26 cellular contexts compared by ENCODE assay signal in genomic region chr1:18881642-18882431, GRCh38. TPM values are rescaled to one million over a fixed set of nuclear protein-coding genes. Genes with fewer than 3 reads are reported as not detected.
DNase-seq lines count a peak whose midpoint lies in the region; ATAC-seq and TF ChIP-seq lines count a peak whose summit lies in the region.
"Had no signal": no experiment of that assay in that cellular context is flagged by ENCODE, and none has a peak within 500 bp of the region (broad histone marks: within the 10 kb centered on the region; RNA-seq: fewer than 3 reads in every experiment).

No MANE protein-coding gene starts in this region.

- H2BK120ac ChIP-seq in neuronal stem cell (ENCODE audit: low read depth, low read length): no peak overlapping the region

- H3K36me3 Mint-ChIP-seq in Caco-2 (ENCODE audit: insufficient read depth, unreplicated experiment): no peaks in the 10 kb centered on the region
- H3K36me3 Mint-ChIP-seq in activated CD8-positive, alpha-beta memory T cell treated with anti-CD3 and anti-CD28 coated beads, Interleukin-2, amount 10 ng/mL, durations not matched to agents 7 days and 5 days: no peaks in the 10 kb centered on the region
- H3K36me3 Mint-ChIP-seq: CD4-positive, alpha-beta memory T cell had no signal

- peak overlapping the region; percentile 37 for H3K27ac ChIP-seq in RWPE1
- no peak overlapping the region for H3K27ac ChIP-seq in neuronal stem cell (replicated peaks; ENCODE audit: low read length)
- H3K27ac ChIP-seq: A549, KMS-11, Peyer's patch, SK-N-MC had no signal

- H3K36me3 ChIP-seq in Caco-2 (ENCODE audit: control insufficient read depth, insufficient read depth, low read length) (no peaks in the 10 kb centered on the region), neuronal stem cell (replicated peaks in 1 of 2; ENCODE audit: control insufficient read depth in 2 of 2, insufficient read depth in 2 of 2, low read length in 2 of 2) (peaks cover 4 to 7% of the 10 kb centered on the region in 2 donors)
- H3K36me3 ChIP-seq: Peyer's patch had no signal

- H3K27me3 Mint-ChIP-seq in Caco-2 (ENCODE audit: insufficient read depth, unreplicated experiment): no peaks in the 10 kb centered on the region
- H3K27me3 Mint-ChIP-seq in activated CD8-positive, alpha-beta memory T cell treated with anti-CD3 and anti-CD28 coated beads, Interleukin-2, amount 10 ng/mL, durations not matched to agents 7 days and 5 days: no peaks in the 10 kb centered on the region
- H3K27me3 Mint-ChIP-seq: CD4-positive, alpha-beta memory T cell; IgD-negative memory B cell had no signal

- H2BK5ac ChIP-seq in neuronal stem cell (ENCODE audit: low read length): no peak overlapping the region

- DNase-seq in Caco-2 (no peak), RWPE1 (ENCODE audit: low spot score) (no peak), neuronal stem cell (ENCODE audit: low spot score) (no peak), NCI-H774 (lab: John Stamatoyannopoulos, UW) (no peak), DMS53 (lab: John Stamatoyannopoulos, UW) (no peak)
- DNase-seq in activated CD8-positive, alpha-beta memory T cell treated with anti-CD3 and anti-CD28 coated beads, Interleukin-2, amount 10 ng/mL, durations not matched to agents 7 days and 5 days: no peak
- DNase-seq: CD4-positive, alpha-beta memory T cell; COR-L47; DMS79; EL; GDM1; HCEC 1CT; MM.1S; NCI-H2029; NCI-H446; NCI-H524 treated with DMSO at 0.1 percent for 48 hours; Peyer's patch; SIG-M5 had no signal

- WGBS in neuronal stem cell (ENCODE audit: extremely low coverage in 2 of 2, insufficient read length in 2 of 2, insufficient replicate concordance in 1 of 2), 2 donors: no CpG with 5 or more reads among the region's 24 CpGs

- no TSS peak for BruUV-seq in Caco-2 (replicated peaks; lab: Mats Ljungman, UMichigan)

- no peak overlapping the region for H3K4ac ChIP-seq in neuronal stem cell (ENCODE audit: low read length)

- H3K27ac Mint-ChIP-seq in Caco-2 (ENCODE audit: unreplicated experiment): peak overlapping the region; percentile 25
- H3K27ac Mint-ChIP-seq in activated CD8-positive, alpha-beta memory T cell treated with anti-CD3 and anti-CD28 coated beads, Interleukin-2, amount 10 ng/mL, durations not matched to agents 7 days and 5 days: no peak overlapping the region
- H3K27ac Mint-ChIP-seq: IgD-negative memory B cell had no signal

- H3K4me1 Mint-ChIP-seq in Caco-2 (ENCODE audit: low read depth, unreplicated experiment): no peaks in the 10 kb centered on the region
- H3K4me1 Mint-ChIP-seq in activated CD8-positive, alpha-beta memory T cell treated with anti-CD3 and anti-CD28 coated beads, Interleukin-2, amount 10 ng/mL, durations not matched to agents 7 days and 5 days: no peaks in the 10 kb centered on the region
- H3K4me1 Mint-ChIP-seq: IgD-negative memory B cell had no signal

- ATAC-seq in esophagus mucosa: peak; percentile 92
- ATAC-seq in activated CD8-positive, alpha-beta memory T cell treated with anti-CD3 and anti-CD28 coated beads, Interleukin-2, amount 10 ng/mL, durations not matched to agents 7 days and 5 days: no peak
- ATAC-seq in GM21825 (IDR thresholded peaks at IDR 0.05; ENCODE audit: unreplicated experiment): no peak
- ATAC-seq: A549, GM12878 had no signal

- no peak overlapping the region for H3K18ac ChIP-seq in neuronal stem cell (ENCODE audit: low read length)

- H3K27me3 ChIP-seq in Caco-2 (replicated peaks; ENCODE audit: control insufficient read depth, insufficient read depth, low read length) (no peaks in the 10 kb centered on the region), neuronal stem cell (ENCODE audit: control insufficient read depth in 3 of 3, insufficient read depth in 3 of 3, low read depth in 1 of 3, low read length in 3 of 3) (no peaks in the 10 kb centered on the region)
- H3K27me3 ChIP-seq: Peyer's patch had no signal

- no peaks in the 10 kb centered on the region for H3K9me3 ChIP-seq in Caco-2
- H3K9me3 ChIP-seq in neuronal stem cell (replicated peaks in 1 of 2; ENCODE audit: control insufficient read depth in 2 of 2, insufficient read depth in 1 of 2, low read depth in 1 of 2, low read length in 2 of 2): no peaks in the 10 kb centered on the region
- H3K9me3 ChIP-seq: A549, Peyer's patch had no signal

- H2AFZ ChIP-seq in neuronal stem cell (ENCODE audit: low read length): no peak overlapping the region

- intact Hi-C loops in Caco-2 (cut with micrococcal nuclease; ENCODE audit: unreplicated experiment): no loop called here

- no peak overlapping the region for H3K4me2 ChIP-seq in neuronal stem cell (ENCODE audit: insufficient read depth, low read length, poor library complexity, severe bottlenecking)
- H3K4me2 ChIP-seq: A549, KMS-11 had no signal

- H3K14ac ChIP-seq in neuronal stem cell (ENCODE audit: low read length): no peak overlapping the region

- no peak overlapping the region for H3K23ac ChIP-seq in neuronal stem cell (ENCODE audit: low read depth, low read length, poor library complexity)

- H3K4me3 Mint-ChIP-seq in Caco-2 (ENCODE audit: unreplicated experiment): no peak overlapping the region
- no peak overlapping the region for H3K4me3 Mint-ChIP-seq in activated CD8-positive, alpha-beta memory T cell treated with anti-CD3 and anti-CD28 coated beads, Interleukin-2, amount 10 ng/mL, durations not matched to agents 7 days and 5 days
- H3K4me3 Mint-ChIP-seq: CD4-positive, alpha-beta memory T cell had no signal

- no peak overlapping the region for H2BK12ac ChIP-seq in neuronal stem cell (ENCODE audit: low read length)

- peak overlapping the region; percentile 14 for H3K9ac ChIP-seq in neuronal stem cell (ENCODE audit: low read depth, low read length, poor library complexity)
- H3K9ac ChIP-seq: KMS-11 had no signal

- TF ChIP-seq CTCF in Caco-2 (IDR thresholded peaks at IDR 0.05; ENCODE audit: insufficient read depth in 1 of 2, low read depth in 1 of 2, low read length in 1 of 2, severe bottlenecking in 1 of 2, unreplicated experiment in 1 of 2) (no peak), RWPE1 (conservative IDR thresholded peaks at IDR 0.05; ENCODE audit: low read depth) (no peak)

- POLR2A ChIA-PET in Caco-2 (lab: Charles Lee) (no interaction called here), RWPE1 (lab: Yijun Ruan, JAX; ENCODE audit: low non-redundant PET) (no interaction called here)

- no peaks in the 10 kb centered on the region for H3K9me3 Mint-ChIP-seq in Caco-2 (ENCODE audit: unreplicated experiment)
- H3K9me3 Mint-ChIP-seq in activated CD8-positive, alpha-beta memory T cell treated with anti-CD3 and anti-CD28 coated beads, Interleukin-2, amount 10 ng/mL, durations not matched to agents 7 days and 5 days (ENCODE audit: low read depth): no peaks in the 10 kb centered on the region
- H3K9me3 Mint-ChIP-seq: CD4-positive, alpha-beta memory T cell; IgD-negative memory B cell had no signal

- H3K79me1 ChIP-seq in neuronal stem cell (ENCODE audit: low read depth, low read length): peaks cover 4% of the 10 kb centered on the region

- H3K4me3 ChIP-seq in Caco-2 (ENCODE audit: low read depth, low read length) (no peak overlapping the region), neuronal stem cell (ENCODE audit: low read length in 2 of 2) (no peak overlapping the region)
- H3K4me3 ChIP-seq: A549, GM12878, Peyer's patch, SK-N-MC had no signal

- no peak overlapping the region for H4K91ac ChIP-seq in neuronal stem cell (ENCODE audit: low read depth, low read length, poor library complexity)

- H3K4me1 ChIP-seq in Caco-2 (no peaks in the 10 kb centered on the region), neuronal stem cell (ENCODE audit: control insufficient read depth in 2 of 2, insufficient read depth in 1 of 2, low read depth in 1 of 2, low read length in 2 of 2) (no peaks in the 10 kb centered on the region)
- H3K4me1 ChIP-seq: Peyer's patch had no signal

- no peak overlapping the region for H4K8ac ChIP-seq in neuronal stem cell (ENCODE audit: low read depth, low read length)

- no peak overlapping the region for H2BK15ac ChIP-seq in neuronal stem cell (ENCODE audit: low read length)

- CTCF ChIA-PET in Caco-2 (lab: Charles Lee): no interaction called here
- CTCF ChIA-PET in RWPE1 (lab: Yijun Ruan, JAX): interaction anchor here (0.7 to 0.8 kb wide), 2 partner anchors 284 to 285 kb away, joined by 3 read pairs; no protein-coding TSS in a partner anchor
- CTCF ChIA-PET in activated CD8-positive, alpha-beta memory T cell treated with anti-CD3 and anti-CD28 coated beads, Interleukin-2, amount 10 ng/mL, durations not matched to agents 7 days and 5 days (lab: Charles Lee): no interaction called here

- H2AK5ac ChIP-seq in neuronal stem cell (ENCODE audit: low read depth, low read length): no peak overlapping the region

RNA-seq across cellular contexts. Expression of gene ALDH4A1, which starts 20.5 kb away (rescaled TPM):
- total RNA-seq in Caco-2 (2022): 15.3 and 18.0 TPM in 2 replicates
- 54.8 TPM for total RNA-seq in esophagus mucosa
- polyA plus RNA-seq in neuronal stem cell (2013, experiment 1 of 2): 11.9 TPM
- 11.5 TPM for polyA plus RNA-seq in neuronal stem cell (2013, experiment 2 of 2)
- 1 to 10 TPM; 4.5 to 5.8 TPM for total RNA-seq in activated CD8-positive, alpha-beta memory T cell treated with anti-CD3 and anti-CD28 coated beads, Interleukin-2, amount 10 ng/mL, durations not matched to agents 7 days and 5 days

RNA-seq across cellular contexts. Expression of gene TAS1R2, which starts 22.4 kb away (rescaled TPM):
- total RNA-seq in Caco-2 (2022) (not detected in 2 replicates), esophagus mucosa (not detected)
- not detected for polyA plus RNA-seq in neuronal stem cell (2013, experiment 1 of 2)
- not detected for polyA plus RNA-seq in neuronal stem cell (2013, experiment 2 of 2)
- total RNA-seq in activated CD8-positive, alpha-beta memory T cell treated with anti-CD3 and anti-CD28 coated beads, Interleukin-2, amount 10 ng/mL, durations not matched to agents 7 days and 5 days: not detected
- total RNA-seq: CD4-positive, alpha-beta memory T cell; GM12878; H1 had no signal
- polyA plus RNA-seq: A549; CD4-positive, alpha-beta memory T cell; GM12878; H1; IgD-negative memory B cell had no signal
